In genomic region chr17:8080208-8080798, GRCh38 we compare ENCODE assay signal across 9 cellular contexts. TPM values are rescaled to one million over a fixed set of nuclear protein-coding genes. Genes with fewer than 3 reads are reported as not detected.
DNase-seq lines count a peak whose midpoint lies in the region; ATAC-seq and TF ChIP-seq lines count a peak whose summit lies in the region.
"Had no signal": no experiment of that assay in that cellular context is flagged by ENCODE, and none has a peak within 500 bp of the region (broad histone marks: within the 10 kb centered on the region; RNA-seq: fewer than 3 reads in every experiment).

No MANE protein-coding gene starts in this region.

- H3K27ac ChIP-seq in ascending aorta, result no peak overlapping the region
- H3K27ac ChIP-seq in lower lobe of right lung, result no peak overlapping the region
- H3K27ac ChIP-seq in tibial artery, result no peak overlapping the region
- H3K27ac ChIP-seq in brain microvascular endothelial cell, result no peak overlapping the region

- H3K36me3 Mint-ChIP-seq in activated CD4-positive, alpha-beta T cell treated with anti-CD3 and anti-CD28 coated beads, Interleukin-2, amount 10 ng/mL, durations not matched to agents 7 days and 5 days (ENCODE audit: low read depth), result no peaks in the 10 kb centered on the region

- H3K4me3 ChIP-seq in ascending aorta (peak overlapping the region; percentile 43 to 60), lower lobe of right lung (peak overlapping the region; percentile 54), tibial artery (peak overlapping the region; percentile 35 to 47), brain microvascular endothelial cell (ENCODE audit: low read depth, low read length) (no peak overlapping the region)

- no peak for DNase-seq in activated CD4-positive, alpha-beta T cell treated with anti-CD3 and anti-CD28 coated beads, Interleukin-2, amount 10 ng/mL, durations not matched to agents 7 days and 5 days
- DNase-seq in activated CD4-positive, alpha-beta T cell treated with anti-CD3 and anti-CD28 coated beads for 48 hours, result no peak
- DNase-seq in ascending aorta (ENCODE audit: low spot score in 2 of 2) (no peak), lower lobe of right lung (no peak), tibial artery (no peak), NCI-H2107 treated with DMSO at 0.1 percent for 48 hours (lab: John Stamatoyannopoulos, UW; ENCODE audit: unreplicated experiment) (no peak), brain microvascular endothelial cell (no peak)

- intact Hi-C loops in ascending aorta (cut with DNase I), result loop anchor here (5.0 kb wide), 1 partner anchor 37 kb away; the partner anchor contains the start of gene ALOXE3
- intact Hi-C loops in lower lobe of right lung (cut with DNase I), result no loop called here
- intact Hi-C loops in tibial artery (cut with DNase I; ENCODE audit: low total_unique reads), result no loop called here

- H3K4me3 Mint-ChIP-seq in activated CD4-positive, alpha-beta T cell treated with anti-CD3 and anti-CD28 coated beads, Interleukin-2, amount 10 ng/mL, durations not matched to agents 7 days and 5 days, result peak overlapping the region; percentile 79

- H3K36me3 ChIP-seq in ascending aorta (no peaks in the 10 kb centered on the region), lower lobe of right lung (no peaks in the 10 kb centered on the region), tibial artery (no peaks in the 10 kb centered on the region), brain microvascular endothelial cell (replicated peaks) (no peaks in the 10 kb centered on the region)

- ATAC-seq in lower lobe of right lung, result peak; percentile 6 to 22
- ATAC-seq in GM18517 (IDR thresholded peaks at IDR 0.05; ENCODE audit: unreplicated experiment), result no peak

- POLR2A ChIA-PET in activated CD4-positive, alpha-beta T cell treated with anti-CD3 and anti-CD28 coated beads, Interleukin-2, amount 10 ng/mL, durations not matched to agents 7 days and 5 days (lab: Charles Lee), result no interaction called here

- H3K27me3 ChIP-seq in ascending aorta (no peaks in the 10 kb centered on the region), lower lobe of right lung (ENCODE audit: low read depth) (peaks cover 82% of the 10 kb centered on the region), tibial artery (peaks cover 3 to 91% of the 10 kb centered on the region in 2 donors), brain microvascular endothelial cell (replicated peaks) (peaks cover 21% of the 10 kb centered on the region)

- TF ChIP-seq CTCF in ascending aorta (IDR thresholded peaks at IDR 0.05) (peak in 1 of 3 experiments; percentile 7), lower lobe of right lung (IDR thresholded peaks at IDR 0.05) (peak; percentile 33), tibial artery (IDR thresholded peaks at IDR 0.05) (no peak), brain microvascular endothelial cell (IDR thresholded peaks at IDR 0.05; ENCODE audit: low read depth, low read length, missing control alignments) (no peak)

- in situ Hi-C loops in brain microvascular endothelial cell (cut with HindIII; ENCODE audit: low pct_ligation_motif_present, low sequenced_read_pairs), result no loop called here

- H3K27me3 Mint-ChIP-seq in activated CD4-positive, alpha-beta T cell treated with anti-CD3 and anti-CD28 coated beads, Interleukin-2, amount 10 ng/mL, durations not matched to agents 7 days and 5 days, result peaks cover 3% of the 10 kb centered on the region

- CTCF ChIA-PET in activated CD4-positive, alpha-beta T cell treated with anti-CD3 and anti-CD28 coated beads, Interleukin-2, amount 10 ng/mL, durations not matched to agents 7 days and 5 days (lab: Charles Lee), result interaction anchor here (0.8 to 1.0 kb wide), 6 partner anchors 10 to 303 kb away, joined by 3 to 7 read pairs (median 4); no protein-coding TSS in a partner anchor

- H3K27ac Mint-ChIP-seq in activated CD4-positive, alpha-beta T cell treated with anti-CD3 and anti-CD28 coated beads, Interleukin-2, amount 10 ng/mL, durations not matched to agents 7 days and 5 days, result no peak overlapping the region

- peaks cover 18% of the 10 kb centered on the region for H3K4me1 Mint-ChIP-seq in activated CD4-positive, alpha-beta T cell treated with anti-CD3 and anti-CD28 coated beads, Interleukin-2, amount 10 ng/mL, durations not matched to agents 7 days and 5 days

- no peaks in the 10 kb centered on the region for H3K9me3 Mint-ChIP-seq in activated CD4-positive, alpha-beta T cell treated with anti-CD3 and anti-CD28 coated beads, Interleukin-2, amount 10 ng/mL, durations not matched to agents 7 days and 5 days

- H3K9me3 ChIP-seq in ascending aorta, result no peaks in the 10 kb centered on the region
- no peaks in the 10 kb centered on the region for H3K9me3 ChIP-seq in lower lobe of right lung
- no peaks in the 10 kb centered on the region for H3K9me3 ChIP-seq in tibial artery

- H3K4me1 ChIP-seq in ascending aorta (peaks cover 0 to 11% of the 10 kb centered on the region in 2 donors), lower lobe of right lung (peaks cover 14% of the 10 kb centered on the region), tibial artery (peaks cover 4 to 17% (median 13%) of the 10 kb centered on the region in 4 donors)

RNA-seq across cellular contexts. Expression of gene ALOX12B, which starts 7.2 kb away (rescaled TPM):
- total RNA-seq in activated CD4-positive, alpha-beta T cell treated with anti-CD3 and anti-CD28 coated beads, Interleukin-2, amount 10 ng/mL, durations not matched to agents 7 days and 5 days, result under 1 TPM; 0.27 to 0.31 TPM
- not detected for total RNA-seq in ascending aorta
- not detected for total RNA-seq in lower lobe of right lung

RNA-seq across cellular contexts. Expression of gene ALOXE3, which starts 38.0 kb away (rescaled TPM):
- total RNA-seq in activated CD4-positive, alpha-beta T cell treated with anti-CD3 and anti-CD28 coated beads, Interleukin-2, amount 10 ng/mL, durations not matched to agents 7 days and 5 days, result not detected
- not detected for total RNA-seq in ascending aorta
- total RNA-seq in lower lobe of right lung, result not detected
- total RNA-seq: myocyte had no signal

RNA-seq across cellular contexts. Expression of gene ALOX15B, which starts 41.4 kb away (rescaled TPM):
- total RNA-seq in activated CD4-positive, alpha-beta T cell treated with anti-CD3 and anti-CD28 coated beads, Interleukin-2, amount 10 ng/mL, durations not matched to agents 7 days and 5 days, result not detected
- 2.3 TPM for total RNA-seq in ascending aorta
- 53.5 TPM for total RNA-seq in lower lobe of right lung
- total RNA-seq: myocyte had no signal

RNA-seq across cellular contexts. Expression of gene HES7, which starts 43.6 kb away (rescaled TPM):
- total RNA-seq in activated CD4-positive, alpha-beta T cell treated with anti-CD3 and anti-CD28 coated beads, Interleukin-2, amount 10 ng/mL, durations not matched to agents 7 days and 5 days, result under 1 TPM; 0.15 to 0.20 TPM
- not detected for total RNA-seq in ascending aorta
- 0.21 TPM for total RNA-seq in lower lobe of right lung

Comparison
In these comparisons a context has a peak if more than half of its experiments do, and no peak if none do; other contexts are left out.
1. RNA of gene ALOX15B, which starts 41.4 kb away (total RNA-seq): 53.5 TPM in lower lobe of right lung (single experiment); 2.3 TPM in ascending aorta (single experiment) and not detected in activated CD4-positive, alpha-beta T cell treated with anti-CD3 and anti-CD28 coated beads, Interleukin-2, amount 10 ng/mL, durations not matched to agents 7 days and 5 days; every median in the first group is over 10 times any median in the second.